9 cellular contexts compared by ENCODE assay signal in the genomic region with DNA sequence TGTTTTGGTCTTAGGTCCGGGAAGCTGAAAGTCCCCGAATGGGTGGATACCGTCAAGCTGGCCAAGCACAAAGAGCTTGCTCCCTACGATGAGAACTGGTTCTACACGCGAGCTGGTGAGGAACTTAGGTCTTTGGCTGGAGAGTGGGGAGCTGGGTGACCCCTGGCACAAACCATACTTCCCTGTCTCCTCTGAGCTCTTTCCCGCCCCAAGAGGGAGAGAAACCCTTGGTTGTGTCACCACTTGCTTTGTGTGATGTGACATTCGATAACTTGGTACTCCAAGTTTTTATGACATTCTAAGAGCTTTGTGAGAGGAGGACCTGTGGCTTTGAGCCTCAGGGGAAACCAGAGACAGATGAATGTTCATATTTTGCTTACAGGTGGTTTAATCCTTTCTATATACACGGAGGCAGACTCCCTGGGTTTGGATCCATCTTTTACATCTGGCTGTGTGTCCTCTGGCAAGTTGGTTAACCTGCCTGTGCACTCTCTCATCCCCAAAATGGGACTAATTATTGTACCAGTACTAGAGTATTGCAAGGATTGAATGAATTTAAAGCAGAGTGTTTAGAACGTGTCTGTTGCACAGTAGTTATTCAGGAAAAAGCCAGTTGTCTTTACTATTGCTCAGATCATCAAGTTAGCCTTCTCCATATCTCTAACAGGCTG. TPM values are rescaled to one million over a fixed set of nuclear protein-coding genes. Genes with fewer than 3 reads are reported as not detected.
DNase-seq lines count a peak whose midpoint lies in the region; ATAC-seq and TF ChIP-seq lines count a peak whose summit lies in the region.
"Had no signal": no experiment of that assay in that cellular context is flagged by ENCODE, and none has a peak within 500 bp of the region (broad histone marks: within the 10 kb centered on the region; RNA-seq: fewer than 3 reads in every experiment).

No MANE protein-coding gene starts in this region.

- H3K27me3 Mint-ChIP-seq in activated T-cell treated with anti-CD3 and anti-CD28 coated beads, Interleukin-2, amount 50 U/mL, for 24 hours: no peaks in the 10 kb centered on the region
- H3K27me3 Mint-ChIP-seq in activated naive CD8-positive, alpha-beta T cell treated with anti-CD3 and anti-CD28 coated beads for 36 hours: no peaks in the 10 kb centered on the region

- TF ChIP-seq POLR2A in transverse colon (IDR thresholded peaks at IDR 0.05): no peak

- peak overlapping the region; percentile 86 for H3K4me3 Mint-ChIP-seq in activated T-cell treated with anti-CD3 and anti-CD28 coated beads, Interleukin-2, amount 50 U/mL, for 24 hours
- peak overlapping the region; percentile 92 for H3K4me3 Mint-ChIP-seq in activated naive CD8-positive, alpha-beta T cell treated with anti-CD3 and anti-CD28 coated beads for 36 hours

- DNase-seq in activated T-cell treated with anti-CD3 and anti-CD28 coated beads, Interleukin-2, amount 50 U/mL, for 24 hours: no peak
- DNase-seq in activated T-cell treated with anti-CD3 and anti-CD28 coated beads, Interleukin-2, amount 50 U/mL, for 1 hour: no peak
- no peak for DNase-seq in activated naive CD8-positive, alpha-beta T cell treated with anti-CD3 and anti-CD28 coated beads for 36 hours
- DNase-seq in left lung (no peak), transverse colon (no peak), UCSD-AML1 (lab: John Stamatoyannopoulos, UW; ENCODE audit: unreplicated experiment) (no peak), nucleus accumbens (lab: John Stamatoyannopoulos, UW) (no peak)

- intact Hi-C loops in left lung (cut with DNase I) (loop anchor here in 1 of 2 donors (10.0 kb wide), 1 partner anchor 74 kb away; no protein-coding TSS in a partner anchor), transverse colon (cut with DNase I; ENCODE audit: low total_unique reads) (no loop called here)

- no peaks in the 10 kb centered on the region for H3K27me3 ChIP-seq in left lung
- H3K27me3 ChIP-seq in transverse colon: no peaks in the 10 kb centered on the region

- no peak for TF ChIP-seq CTCF in left lung (IDR thresholded peaks at IDR 0.05)
- no peak for TF ChIP-seq CTCF in transverse colon (IDR thresholded peaks at IDR 0.05)

- H3K27ac Mint-ChIP-seq in activated T-cell treated with anti-CD3 and anti-CD28 coated beads, Interleukin-2, amount 50 U/mL, for 24 hours: peak overlapping the region; percentile 100
- H3K27ac Mint-ChIP-seq in activated naive CD8-positive, alpha-beta T cell treated with anti-CD3 and anti-CD28 coated beads for 36 hours: peak overlapping the region; percentile 96

- ATAC-seq in left lung: no peak
- no peak for ATAC-seq in GM19351 (IDR thresholded peaks at IDR 0.05; ENCODE audit: unreplicated experiment)

- peaks cover 64% of the 10 kb centered on the region for H3K36me3 Mint-ChIP-seq in activated T-cell treated with anti-CD3 and anti-CD28 coated beads, Interleukin-2, amount 50 U/mL, for 24 hours (ENCODE audit: low read depth)
- peaks cover 52% of the 10 kb centered on the region for H3K36me3 Mint-ChIP-seq in activated naive CD8-positive, alpha-beta T cell treated with anti-CD3 and anti-CD28 coated beads for 36 hours

- WGBS in transverse colon (ENCODE audit: low coverage in 1 of 2), 2 donors: 14 to 53% methylated on average over 2 to 10 of the region's 10 CpGs

- H3K27ac ChIP-seq in left lung: peak overlapping the region; percentile 96 to 97
- peak overlapping the region; percentile 93 to 97 (median 95) for H3K27ac ChIP-seq in transverse colon

- H3K36me3 ChIP-seq in left lung: peaks cover 4 to 55% of the 10 kb centered on the region in 2 donors
- peaks cover 0 to 28% (median 11%) of the 10 kb centered on the region in 4 donors for H3K36me3 ChIP-seq in transverse colon

- TF ChIP-seq EP300 in transverse colon (IDR thresholded peaks at IDR 0.05; ENCODE audit: low read depth): no peak

- H3K9me3 ChIP-seq in left lung: no peaks in the 10 kb centered on the region
- H3K9me3 ChIP-seq in transverse colon: no peaks in the 10 kb centered on the region

- H3K4me1 ChIP-seq in left lung (peaks cover 19 to 61% of the 10 kb centered on the region in 2 donors), transverse colon (peaks cover 26 to 47% (median 32%) of the 10 kb centered on the region in 4 donors)

- H3K4me1 Mint-ChIP-seq in activated T-cell treated with anti-CD3 and anti-CD28 coated beads, Interleukin-2, amount 50 U/mL, for 24 hours (ENCODE audit: low read depth): peaks cover 57% of the 10 kb centered on the region
- peaks cover 54% of the 10 kb centered on the region for H3K4me1 Mint-ChIP-seq in activated naive CD8-positive, alpha-beta T cell treated with anti-CD3 and anti-CD28 coated beads for 36 hours

- no peaks in the 10 kb centered on the region for H3K9me3 Mint-ChIP-seq in activated T-cell treated with anti-CD3 and anti-CD28 coated beads, Interleukin-2, amount 50 U/mL, for 24 hours
- H3K9me3 Mint-ChIP-seq in activated naive CD8-positive, alpha-beta T cell treated with anti-CD3 and anti-CD28 coated beads for 36 hours: no peaks in the 10 kb centered on the region

- peak overlapping the region; percentile 90 to 96 for H3K4me3 ChIP-seq in left lung
- peak overlapping the region; percentile 72 to 92 (median 80) for H3K4me3 ChIP-seq in transverse colon

- in situ Hi-C loops in transverse colon (cut with MboI; ENCODE audit: low pct_ligation_motif_present in 1 of 4, low pct_unique_long_range_greater_than_20kb in 1 of 4, low sequenced_read_pairs in 3 of 4): no loop called here

RNA-seq across cellular contexts. Expression of a gene that starts 1.2 kb away (rescaled TPM):
- total RNA-seq in activated naive CD8-positive, alpha-beta T cell treated with anti-CD3 and anti-CD28 coated beads for 36 hours: 1,000 to 10,000 TPM; 3,012 to 3,178 TPM
- total RNA-seq in left lung (1,000 to 10,000 TPM; 1,560 to 2,044 TPM), transverse colon (1,000 to 10,000 TPM in 2 of 4 donors, 100 to 1,000 TPM in 2; 595 to 1,336 (median 1,016) TPM)

RNA-seq across cellular contexts. Expression of a gene that starts 15.8 kb away (rescaled TPM):
- 10 to 100 TPM; 28.8 to 32.2 TPM for total RNA-seq in activated naive CD8-positive, alpha-beta T cell treated with anti-CD3 and anti-CD28 coated beads for 36 hours
- total RNA-seq in left lung (1 to 10 TPM in 1 of 2 donors, under 1 TPM in 1; 0.99 to 2.1 TPM), transverse colon (10 to 100 TPM in 1 of 4 donors, 1 to 10 TPM in 2, not detected in 1; 2.3 to 33.0 (median 8.2) TPM)

RNA-seq across cellular contexts. Expression of a gene that starts 16.4 kb away (rescaled TPM):
- total RNA-seq in activated naive CD8-positive, alpha-beta T cell treated with anti-CD3 and anti-CD28 coated beads for 36 hours: not detected
- total RNA-seq in left lung (not detected), transverse colon (not detected)
- total RNA-seq: activated CD8-positive, alpha-beta memory T cell treated with anti-CD3 and anti-CD28 coated beads for 36 hours had no signal

RNA-seq across cellular contexts. Expression of a gene that starts 16.8 kb away (rescaled TPM):
- not detected for total RNA-seq in activated naive CD8-positive, alpha-beta T cell treated with anti-CD3 and anti-CD28 coated beads for 36 hours
- total RNA-seq in left lung (not detected), transverse colon (not detected)
- total RNA-seq: activated CD8-positive, alpha-beta memory T cell treated with anti-CD3 and anti-CD28 coated beads for 36 hours had no signal

RNA-seq across cellular contexts. Expression of a gene that starts 21.8 kb away (rescaled TPM):
- total RNA-seq in activated naive CD8-positive, alpha-beta T cell treated with anti-CD3 and anti-CD28 coated beads for 36 hours: 100 to 1,000 TPM; 285 to 295 TPM
- total RNA-seq in left lung: 100 to 1,000 TPM; 129 to 202 TPM
- 100 to 1,000 TPM in 2 of 4 donors, 10 to 100 TPM in 2; 64.3 to 215 (median 113) TPM for total RNA-seq in transverse colon
